ENCODE assay signal across 8 cellular contexts in the genomic region with DNA sequence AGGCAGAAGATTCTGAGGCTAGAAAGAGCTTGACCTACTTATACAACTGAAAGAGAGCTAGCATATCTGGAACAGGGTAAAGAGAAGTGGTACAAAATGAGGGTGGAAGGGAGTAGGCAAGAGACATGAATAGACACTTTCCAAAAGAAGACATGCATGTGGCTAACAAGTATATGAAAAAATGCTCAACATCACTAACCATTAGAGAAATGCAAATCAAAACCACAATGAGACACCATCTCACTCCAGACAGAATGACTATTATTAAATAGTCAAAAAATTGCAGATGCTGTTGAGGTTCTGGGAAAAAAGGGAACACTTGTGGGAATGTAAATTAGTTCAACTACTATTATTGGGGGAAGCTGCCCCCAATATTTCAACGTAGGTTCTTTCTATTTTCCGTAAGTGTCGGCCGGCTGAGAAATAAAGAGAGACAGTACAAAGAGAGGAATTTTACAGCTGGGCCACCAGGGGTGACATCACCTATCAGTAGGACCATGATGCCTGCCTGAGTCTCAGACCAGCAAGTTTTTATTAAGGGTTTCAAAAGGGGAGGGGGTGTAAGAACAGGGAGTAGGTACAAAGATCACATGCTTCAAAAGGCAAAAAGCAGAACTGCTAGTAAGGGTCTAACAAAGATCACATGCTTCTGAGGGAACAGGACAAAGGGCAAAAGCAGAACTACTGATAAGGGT.
DNase-seq lines count a peak whose midpoint lies in the region; ATAC-seq, FAIRE-seq and TF ChIP-seq lines count a peak whose summit lies in the region.
"Not testable (repeated sequence)": the region's sequence is repeated elsewhere in the genome, so short reads cannot be mapped to it uniquely, and the experiment has no call there.

No MANE protein-coding gene starts in this region.

- H3K9me3 ChIP-seq in MM.1S (replicated peaks; ENCODE audit: insufficient read depth, low read length), result not testable (repeated sequence)

- not testable (repeated sequence) for H3K9me2 ChIP-seq in MM.1S (replicated peaks; ENCODE audit: insufficient read depth, low read length)

- H3K9ac ChIP-seq in MM.1S (ENCODE audit: low read length), result not testable (repeated sequence)

- FAIRE-seq in GM18507 (lab: Jason Lieb, UNC), result peak; percentile 82

- H2AFZ ChIP-seq in MM.1S (ENCODE audit: low read length), result not testable (repeated sequence)

- H3K4me1 ChIP-seq in MM.1S (ENCODE audit: low read length), result not testable (repeated sequence)

- not testable (repeated sequence) for DNase-seq in GM18507 (ENCODE audit: extremely low spot score, insufficient read length, low read depth)
- DNase-seq in MM.1S, result peak; percentile 11

- peaks cover 19% of the 10 kb centered on the region for H3K27me3 Mint-ChIP-seq in stimulated activated memory B cell treated with anti-CD40 and anti-IgM and Interleukin-4, amounts not matched to agents 10 μg/mL and 1 μg/mL and 100 μg/mL, for 72 hours

- not testable (repeated sequence) for TF ChIP-seq CTCF in MM.1S (IDR thresholded peaks at IDR 0.05; ENCODE audit: low read length)

- not testable (repeated sequence) for H3K27ac ChIP-seq in MM.1S (ENCODE audit: low read length)

- not testable (repeated sequence) for H3K36me3 Mint-ChIP-seq in stimulated activated memory B cell treated with anti-CD40 and anti-IgM and Interleukin-4, amounts not matched to agents 10 μg/mL and 1 μg/mL and 100 μg/mL, for 72 hours

- not testable (repeated sequence) for H3K36me3 ChIP-seq in MM.1S (replicated peaks; ENCODE audit: insufficient read depth, low read length)

- H3F3A ChIP-seq in MM.1S (ENCODE audit: insufficient read depth, low read length), result not testable (repeated sequence)

- not testable (repeated sequence) for H3K9me3 Mint-ChIP-seq in stimulated activated memory B cell treated with anti-CD40 and anti-IgM and Interleukin-4, amounts not matched to agents 10 μg/mL and 1 μg/mL and 100 μg/mL, for 72 hours

- H3K27ac Mint-ChIP-seq in stimulated activated memory B cell treated with anti-CD40 and anti-IgM and Interleukin-4, amounts not matched to agents 10 μg/mL and 1 μg/mL and 100 μg/mL, for 72 hours, result peak overlapping the region; percentile 48

- H4K20me1 ChIP-seq in MM.1S (ENCODE audit: insufficient read depth, low read length), result not testable (repeated sequence)

- H3K4me2 ChIP-seq in MM.1S (ENCODE audit: low read depth, low read length), result not testable (repeated sequence)

- not testable (repeated sequence) for H3K27me3 ChIP-seq in MM.1S (replicated peaks; ENCODE audit: insufficient read depth, low read length)

- not testable (repeated sequence) for H3K79me2 ChIP-seq in MM.1S (ENCODE audit: low read length)

- not testable (repeated sequence) for H3K4me3 ChIP-seq in MM.1S (ENCODE audit: low read length)

- ATAC-seq in GM19025 (IDR thresholded peaks at IDR 0.05; ENCODE audit: low read depth, unreplicated experiment), result peak; percentile 63
- peak; percentile 75 for ATAC-seq in GM21381 (IDR thresholded peaks at IDR 0.05; ENCODE audit: unreplicated experiment)
- peak; percentile 62 for ATAC-seq in HG02588 (IDR thresholded peaks at IDR 0.05; ENCODE audit: unreplicated experiment)
- peak; percentile 56 for ATAC-seq in HG02981 (IDR thresholded peaks at IDR 0.05; ENCODE audit: unreplicated experiment)
- ATAC-seq in HG03354 (IDR thresholded peaks at IDR 0.05; ENCODE audit: poor library complexity, severe bottlenecking, unreplicated experiment), result peak; percentile 70
- ATAC-seq in stimulated activated memory B cell treated with anti-CD40 and anti-IgM and Interleukin-4, amounts not matched to agents 10 μg/mL and 1 μg/mL and 100 μg/mL, for 72 hours, result peak; percentile 70

- H3K4me1 Mint-ChIP-seq in stimulated activated memory B cell treated with anti-CD40 and anti-IgM and Interleukin-4, amounts not matched to agents 10 μg/mL and 1 μg/mL and 100 μg/mL, for 72 hours, result peaks cover 11% of the 10 kb centered on the region

- H3K4me3 Mint-ChIP-seq in stimulated activated memory B cell treated with anti-CD40 and anti-IgM and Interleukin-4, amounts not matched to agents 10 μg/mL and 1 μg/mL and 100 μg/mL, for 72 hours, result not testable (repeated sequence)
